9 cellular contexts compared by ENCODE assay signal in genomic region chr13:57633950-57634828, GRCh38. TPM values are rescaled to one million over a fixed set of nuclear protein-coding genes. Genes with fewer than 3 reads are reported as not detected.
A peak's percentile ranks its signal among the peaks of the same experiment; 100 is the strongest.
DNase-seq lines count a peak whose midpoint lies in the region; ATAC-seq and TF ChIP-seq lines count a peak whose summit lies in the region.
"Had no signal": no experiment of that assay in that cellular context is flagged by ENCODE, and none has a peak within 500 bp of the region (broad histone marks: within the 10 kb centered on the region; RNA-seq: fewer than 3 reads in every experiment).

No MANE protein-coding gene starts in this region.

- DNase-seq in H7 (peak; percentile 48), astrocyte of the spinal cord (ENCODE audit: low read depth, low spot score) (no peak), inferior parietal cortex (ENCODE audit: extremely low spot score) (peak; percentile 31), sciatic nerve (ENCODE audit: low spot score) (peak; percentile 53), NCI-H1694 treated with DMSO at 0.1 percent for 48 hours (lab: John Stamatoyannopoulos, UW) (no peak), ureter (ENCODE audit: low spot score) (no peak), GM20000 (ENCODE audit: low spot score) (no peak)

- H3K27me3 ChIP-seq in H7 (ENCODE audit: control insufficient read depth, insufficient read depth, low read length), result peaks cover 70% of the 10 kb centered on the region

- in situ Hi-C loops in astrocyte of the spinal cord (cut with HindIII; ENCODE audit: low sequenced_read_pairs), result no loop called here

- H3K4me3 ChIP-seq in H7 (ENCODE audit: insufficient read depth, low read depth, low read length) (peak overlapping the region; percentile 27), astrocyte of the spinal cord (ENCODE audit: low read depth, low read length) (peak overlapping the region; percentile 16)

- ATAC-seq in sciatic nerve (peak; percentile 3), HG02938 (IDR thresholded peaks at IDR 0.05; ENCODE audit: unreplicated experiment) (no peak)

- intact Hi-C loops in sciatic nerve (cut with DNase I), result no loop called here

- H3K36me3 ChIP-seq in H7 (replicated peaks; ENCODE audit: control insufficient read depth, insufficient read depth, low read length), result no peaks in the 10 kb centered on the region

- peak; percentile 25 for TF ChIP-seq CTCF in astrocyte of the spinal cord (IDR thresholded peaks at IDR 0.05; ENCODE audit: low read depth, low read length)
- no peak for TF ChIP-seq CTCF in GM20000 (IDR thresholded peaks at IDR 0.05; ENCODE audit: extremely low read depth, missing control alignments)

RNA-seq across cellular contexts. Expression of gene PCDH17, which starts 2.6 kb away (rescaled TPM):
- total RNA-seq in H7 (2014; rRNA removed; shearing (Covaris generic)), result 0.22 and 0.24 TPM in 2 replicates
- total RNA-seq in sciatic nerve (8.0 TPM), ureter (8.1 TPM)
- total RNA-seq: T-helper 2 cell treated with Interferon-gamma antibody and Interleukin-4, amounts not matched to agents 100 ng/mL and 5 ng/mL, for 36 hours had no signal

Comparison
In these comparisons a context has a peak if more than half of its experiments do, and no peak if none do; other contexts are left out.
1. DNase-seq: peak in H7 (single experiment), inferior parietal cortex (single experiment) and sciatic nerve (single experiment); none in astrocyte of the spinal cord (single experiment), NCI-H1694 treated with DMSO at 0.1 percent for 48 hours (single experiment), ureter (single experiment) and GM20000 (single experiment).